ENCODE assay signal across 8 cellular contexts in genomic region chr16:85947511-85948509, GRCh38. TPM values are rescaled to one million over a fixed set of nuclear protein-coding genes. Genes with fewer than 3 reads are reported as not detected.
DNase-seq lines count a peak whose midpoint lies in the region; ATAC-seq lines count a peak whose summit lies in the region.

No MANE protein-coding gene starts in this region.

- ATAC-seq in activated CD8-positive, alpha-beta memory T cell treated with anti-CD3 and anti-CD28 coated beads, Interleukin-2, amount 10 ng/mL, durations not matched to agents 7 days and 5 days = peak; percentile 81
- peak; percentile 71 for ATAC-seq in HG03432 (IDR thresholded peaks at IDR 0.05; ENCODE audit: unreplicated experiment)
- ATAC-seq in stimulated activated effector memory CD8-positive, alpha-beta T cell treated with anti-CD3 and anti-CD28 coated beads, Interleukin-12 subunit alpha, Interleukin-12 subunit beta, amount 100 ng/mL, for 72 hours = peak; percentile 87
- no peak for ATAC-seq in left ventricle myocardium superior

- peak overlapping the region; percentile 71 for H3K4me3 Mint-ChIP-seq in activated CD8-positive, alpha-beta memory T cell treated with anti-CD3 and anti-CD28 coated beads, Interleukin-2, amount 10 ng/mL, durations not matched to agents 7 days and 5 days
- H3K4me3 Mint-ChIP-seq in stimulated activated effector memory CD8-positive, alpha-beta T cell treated with anti-CD3 and anti-CD28 coated beads, Interleukin-12 subunit alpha, Interleukin-12 subunit beta, amount 100 ng/mL, for 72 hours = peak overlapping the region; percentile 48

- intact Hi-C loops in left ventricle myocardium superior (cut with micrococcal nuclease) = no loop called here

- H3K27me3 Mint-ChIP-seq in activated CD8-positive, alpha-beta memory T cell treated with anti-CD3 and anti-CD28 coated beads, Interleukin-2, amount 10 ng/mL, durations not matched to agents 7 days and 5 days = peaks cover 80% of the 10 kb centered on the region

- H3K4me1 Mint-ChIP-seq in activated CD8-positive, alpha-beta memory T cell treated with anti-CD3 and anti-CD28 coated beads, Interleukin-2, amount 10 ng/mL, durations not matched to agents 7 days and 5 days = peaks cover 10% of the 10 kb centered on the region
- peaks cover 49% of the 10 kb centered on the region for H3K4me1 Mint-ChIP-seq in stimulated activated effector memory CD8-positive, alpha-beta T cell treated with anti-CD3 and anti-CD28 coated beads, Interleukin-12 subunit alpha, Interleukin-12 subunit beta, amount 100 ng/mL, for 72 hours

- DNase-seq in activated CD8-positive, alpha-beta memory T cell treated with anti-CD3 and anti-CD28 coated beads, Interleukin-2, amount 10 ng/mL, durations not matched to agents 7 days and 5 days = peak; percentile 59
- no peak for DNase-seq in activated CD8-positive, alpha-beta memory T cell treated with anti-CD3 and anti-CD28 coated beads for 24 hours
- DNase-seq in activated naive CD4-positive, alpha-beta T cell treated with Interleukin-2 at 50 U/mL for 16 hours = peak; percentile 59
- no peak for DNase-seq in stimulated activated effector memory CD8-positive, alpha-beta T cell treated with anti-CD3 and anti-CD28 coated beads, Interleukin-12 subunit alpha, Interleukin-12 subunit beta, amount 100 ng/mL, for 72 hours (ENCODE audit: low spot score in 2 of 2)
- DNase-seq in NCI-H1694 (lab: John Stamatoyannopoulos, UW) (no peak), SW 1271 (lab: John Stamatoyannopoulos, UW) (no peak), left ventricle myocardium superior (no peak)

- H3K9me3 Mint-ChIP-seq in activated CD8-positive, alpha-beta memory T cell treated with anti-CD3 and anti-CD28 coated beads, Interleukin-2, amount 10 ng/mL, durations not matched to agents 7 days and 5 days (ENCODE audit: low read depth) = no peaks in the 10 kb centered on the region
- no peaks in the 10 kb centered on the region for H3K9me3 Mint-ChIP-seq in stimulated activated effector memory CD8-positive, alpha-beta T cell treated with anti-CD3 and anti-CD28 coated beads, Interleukin-12 subunit alpha, Interleukin-12 subunit beta, amount 100 ng/mL, for 72 hours

- CTCF ChIA-PET in activated CD8-positive, alpha-beta memory T cell treated with anti-CD3 and anti-CD28 coated beads, Interleukin-2, amount 10 ng/mL, durations not matched to agents 7 days and 5 days (lab: Charles Lee) = interaction anchor here (2.2 kb wide), 1 partner anchor 127 kb away, joined by 8 read pairs; no protein-coding TSS in a partner anchor

- no peaks in the 10 kb centered on the region for H3K36me3 Mint-ChIP-seq in activated CD8-positive, alpha-beta memory T cell treated with anti-CD3 and anti-CD28 coated beads, Interleukin-2, amount 10 ng/mL, durations not matched to agents 7 days and 5 days
- H3K36me3 Mint-ChIP-seq in stimulated activated effector memory CD8-positive, alpha-beta T cell treated with anti-CD3 and anti-CD28 coated beads, Interleukin-12 subunit alpha, Interleukin-12 subunit beta, amount 100 ng/mL, for 72 hours = no peaks in the 10 kb centered on the region

- no peak overlapping the region for H3K27ac Mint-ChIP-seq in activated CD8-positive, alpha-beta memory T cell treated with anti-CD3 and anti-CD28 coated beads, Interleukin-2, amount 10 ng/mL, durations not matched to agents 7 days and 5 days
- peak overlapping the region; percentile 32 for H3K27ac Mint-ChIP-seq in stimulated activated effector memory CD8-positive, alpha-beta T cell treated with anti-CD3 and anti-CD28 coated beads, Interleukin-12 subunit alpha, Interleukin-12 subunit beta, amount 100 ng/mL, for 72 hours

RNA-seq across cellular contexts. Expression of gene IRF8, which starts 48.8 kb away (rescaled TPM):
- total RNA-seq in activated CD8-positive, alpha-beta memory T cell treated with anti-CD3 and anti-CD28 coated beads, Interleukin-2, amount 10 ng/mL, durations not matched to agents 7 days and 5 days = 10 to 100 TPM in 1 of 2 experiments, 1 to 10 TPM in 1; 8.4 to 11.1 TPM
- 3.5 TPM for total RNA-seq in left ventricle myocardium superior

Comparison
In these comparisons a context has a peak if more than half of its experiments do, and no peak if none do; other contexts are left out.
1. DNase-seq: peak in activated CD8-positive, alpha-beta memory T cell treated with anti-CD3 and anti-CD28 coated beads, Interleukin-2, amount 10 ng/mL, durations not matched to agents 7 days and 5 days (single experiment) and activated naive CD4-positive, alpha-beta T cell treated with Interleukin-2 at 50 U/mL for 16 hours (single experiment); none in activated CD8-positive, alpha-beta memory T cell treated with anti-CD3 and anti-CD28 coated beads for 24 hours (single experiment), stimulated activated effector memory CD8-positive, alpha-beta T cell treated with anti-CD3 and anti-CD28 coated beads, Interleukin-12 subunit alpha, Interleukin-12 subunit beta, amount 100 ng/mL, for 72 hours (0 of 2), NCI-H1694 (single experiment), SW 1271 (0 of 2) and left ventricle myocardium superior (single experiment).